10 cellular contexts compared by ENCODE assay signal in the genomic region with DNA sequence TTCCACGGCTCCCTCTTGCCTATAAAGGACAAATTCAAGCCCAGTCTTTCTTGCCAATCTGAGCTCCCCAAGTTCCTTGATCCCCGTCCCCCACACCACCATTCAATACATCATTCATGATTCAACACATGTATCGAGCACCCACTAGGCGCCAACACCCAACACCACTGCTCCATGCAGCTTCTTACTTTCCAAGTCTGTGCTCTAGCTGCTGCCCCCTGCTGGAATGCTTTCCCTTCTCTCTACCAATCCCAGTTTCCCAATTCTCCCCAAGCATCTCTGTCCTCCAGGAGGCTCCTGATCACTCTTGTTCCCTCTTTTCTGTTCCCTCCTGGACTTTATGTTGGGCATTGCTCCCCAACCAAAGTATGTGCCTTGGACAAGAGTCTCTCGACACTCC.
DNase-seq lines count a peak whose midpoint lies in the region; ATAC-seq and TF ChIP-seq lines count a peak whose summit lies in the region.
"Had no signal": no experiment of that assay in that cellular context is flagged by ENCODE, and none has a peak within 500 bp of the region (broad histone marks: within the 10 kb centered on the region; RNA-seq: fewer than 3 reads in every experiment).

No MANE protein-coding gene starts in this region.

- H3F3A ChIP-seq in OCI-LY1 (ENCODE audit: insufficient read depth, low read length): no peaks in the 10 kb centered on the region

- H3K27me3 Mint-ChIP-seq in activated T-helper 2 cell treated with anti-CD3 and anti-CD28 coated beads, Interferon-gamma antibody, Interleukin-2, Interleukin-4, amounts not matched to agents 10 μg/mL and 5 μg/mL and 100 μg/mL, durations not matched to agents 14 hours and 24 hours and 36 hours (ENCODE audit: low read depth): no peaks in the 10 kb centered on the region

- no peaks in the 10 kb centered on the region for H3K27me3 ChIP-seq in heart right ventricle
- H3K27me3 ChIP-seq in OCI-LY1 (ENCODE audit: insufficient read depth, low read length): no peaks in the 10 kb centered on the region
- no peaks in the 10 kb centered on the region for H3K27me3 ChIP-seq in vagina

- H3K4me3 ChIP-seq in heart right ventricle: no peak overlapping the region
- no peak overlapping the region for H3K4me3 ChIP-seq in OCI-LY1 (ENCODE audit: low read depth, low read length, poor library complexity, severe bottlenecking)
- no peak overlapping the region for H3K4me3 ChIP-seq in fibroblast of the aortic adventitia (ENCODE audit: low read depth, low read length)
- no peak overlapping the region for H3K4me3 ChIP-seq in vagina

- H3K9me2 ChIP-seq in OCI-LY1 (ENCODE audit: low read depth, low read length): no peaks in the 10 kb centered on the region

- DNase-seq in heart right ventricle (no peak), Right ventricle myocardium inferior (ENCODE audit: missing footprints) (no peak), fibroblast of the aortic adventitia (ENCODE audit: low read depth) (peak; percentile 60), vagina (ENCODE audit: extremely low spot score in 2 of 2) (no peak)
- no peak for DNase-seq in activated T-helper 2 cell treated with anti-CD3 and anti-CD28 coated beads, Interferon-gamma antibody, Interleukin-2, Interleukin-4, amounts not matched to agents 10 μg/mL and 5 μg/mL and 100 μg/mL, durations not matched to agents 14 hours and 24 hours and 36 hours (ENCODE audit: low spot score)
- DNase-seq: SHP77 treated with DMSO at 0.1 percent for 48 hours had no signal

- H3K4me1 Mint-ChIP-seq in activated T-helper 2 cell treated with anti-CD3 and anti-CD28 coated beads, Interferon-gamma antibody, Interleukin-2, Interleukin-4, amounts not matched to agents 10 μg/mL and 5 μg/mL and 100 μg/mL, durations not matched to agents 14 hours and 24 hours and 36 hours (ENCODE audit: low read depth): peaks cover 10% of the 10 kb centered on the region

- H3K36me3 ChIP-seq in heart right ventricle (peaks cover 0 to 8% (median 0%) of the 10 kb centered on the region in 9 donors), OCI-LY1 (ENCODE audit: insufficient read depth, low read length) (no peaks in the 10 kb centered on the region), vagina (no peaks in the 10 kb centered on the region)

- H2AFZ ChIP-seq in OCI-LY1 (ENCODE audit: low read length): no peak overlapping the region

- H3K9me3 Mint-ChIP-seq in activated T-helper 2 cell treated with anti-CD3 and anti-CD28 coated beads, Interferon-gamma antibody, Interleukin-2, Interleukin-4, amounts not matched to agents 10 μg/mL and 5 μg/mL and 100 μg/mL, durations not matched to agents 14 hours and 24 hours and 36 hours: no peaks in the 10 kb centered on the region

- 93 to 94% methylated on average over 5 of the region's 5 CpGs for WGBS in heart right ventricle, 2 donors

- H3K4me1 ChIP-seq in heart right ventricle (peaks cover 27 to 91% (median 71%) of the 10 kb centered on the region in 9 donors), OCI-LY1 (ENCODE audit: insufficient read depth, low read length, severe bottlenecking) (no peaks in the 10 kb centered on the region), vagina (peaks cover 79% of the 10 kb centered on the region)

- no peak for ATAC-seq in heart right ventricle
- no peak for ATAC-seq in Right ventricle myocardium inferior
- ATAC-seq in GM21723 (IDR thresholded peaks at IDR 0.05; ENCODE audit: unreplicated experiment): no peak
- ATAC-seq in HG03521 (IDR thresholded peaks at IDR 0.05; ENCODE audit: unreplicated experiment): no peak

- H3K27ac Mint-ChIP-seq in activated T-helper 2 cell treated with anti-CD3 and anti-CD28 coated beads, Interferon-gamma antibody, Interleukin-2, Interleukin-4, amounts not matched to agents 10 μg/mL and 5 μg/mL and 100 μg/mL, durations not matched to agents 14 hours and 24 hours and 36 hours: no peak overlapping the region

- no peak for TF ChIP-seq POLR2A in vagina (IDR thresholded peaks at IDR 0.05)

- no peak overlapping the region for H3K9ac ChIP-seq in OCI-LY1 (ENCODE audit: low read length)

- intact Hi-C loops in heart right ventricle (cut with DNase I): loop anchor here in 6 of 10 donors (5.0 to 10.0 kb wide), 4 partner anchors 49 to 64 kb away; no protein-coding TSS in a partner anchor
- intact Hi-C loops in Right ventricle myocardium inferior (cut with DNase I): no loop called here
- intact Hi-C loops in vagina (cut with DNase I): no loop called here
- intact Hi-C loops in activated T-helper 2 cell treated with anti-CD3 and anti-CD28 coated beads, Interferon-gamma antibody, Interleukin-2, Interleukin-4, amounts not matched to agents 10 μg/mL and 5 μg/mL and 100 μg/mL, durations not matched to agents 14 hours and 24 hours and 36 hours (cut with micrococcal nuclease): loop anchor here (10.0 kb wide), 1 partner anchor 161 kb away; no protein-coding TSS in a partner anchor

- no peak overlapping the region for H3K4me2 ChIP-seq in OCI-LY1 (ENCODE audit: low read length)

- H3K79me2 ChIP-seq in OCI-LY1 (ENCODE audit: insufficient read depth, low read length): no peaks in the 10 kb centered on the region

- H3K36me3 Mint-ChIP-seq in activated T-helper 2 cell treated with anti-CD3 and anti-CD28 coated beads, Interferon-gamma antibody, Interleukin-2, Interleukin-4, amounts not matched to agents 10 μg/mL and 5 μg/mL and 100 μg/mL, durations not matched to agents 14 hours and 24 hours and 36 hours (ENCODE audit: low read depth): no peaks in the 10 kb centered on the region

- no peak overlapping the region for H3K4me3 Mint-ChIP-seq in activated T-helper 2 cell treated with anti-CD3 and anti-CD28 coated beads, Interferon-gamma antibody, Interleukin-2, Interleukin-4, amounts not matched to agents 10 μg/mL and 5 μg/mL and 100 μg/mL, durations not matched to agents 14 hours and 24 hours and 36 hours (ENCODE audit: low read depth)

- peak overlapping the region in 6 of 10 donors; percentile 32 to 83 (median 73) for H3K27ac ChIP-seq in heart right ventricle
- H3K27ac ChIP-seq in OCI-LY1 (ENCODE audit: low read depth, low read length, poor library complexity, severe bottlenecking): no peak overlapping the region
- peak overlapping the region; percentile 94 for H3K27ac ChIP-seq in vagina
- H3K27ac ChIP-seq: epithelial cell of prostate had no signal

- no peaks in the 10 kb centered on the region for H3K9me3 ChIP-seq in heart right ventricle
- H3K9me3 ChIP-seq in OCI-LY1 (ENCODE audit: low read length): no peaks in the 10 kb centered on the region
- no peaks in the 10 kb centered on the region for H3K9me3 ChIP-seq in vagina

- peak in 8 of 9 donors; percentile 11 to 54 (median 46) for TF ChIP-seq CTCF in heart right ventricle (IDR thresholded peaks at IDR 0.05)
- peak; percentile 56 for TF ChIP-seq CTCF in OCI-LY1 (IDR thresholded peaks at IDR 0.05; ENCODE audit: low read length)
- TF ChIP-seq CTCF in fibroblast of the aortic adventitia (IDR thresholded peaks at IDR 0.05; ENCODE audit: insufficient read depth, low read length): peak; percentile 59
- TF ChIP-seq CTCF in vagina (IDR thresholded peaks at IDR 0.05): no peak

- H4K20me1 ChIP-seq in OCI-LY1 (ENCODE audit: insufficient read depth, low read length): no peaks in the 10 kb centered on the region

Comparison
In these comparisons a context has a peak if more than half of its experiments do, and no peak if none do; other contexts are left out.
1. intact Hi-C loops: an anchor here in heart right ventricle (5.0 to 10.0 kb wide) and activated T-helper 2 cell treated with anti-CD3 and anti-CD28 coated beads, Interferon-gamma antibody, Interleukin-2, Interleukin-4, amounts not matched to agents 10 μg/mL and 5 μg/mL and 100 μg/mL, durations not matched to agents 14 hours and 24 hours and 36 hours (10.0 kb wide); none called in Right ventricle myocardium inferior and vagina.
2. CTCF ChIP-seq: peak in heart right ventricle (8 of 9), OCI-LY1 (single experiment) and fibroblast of the aortic adventitia (single experiment); none in vagina (0 of 3).